In the genomic region with DNA sequence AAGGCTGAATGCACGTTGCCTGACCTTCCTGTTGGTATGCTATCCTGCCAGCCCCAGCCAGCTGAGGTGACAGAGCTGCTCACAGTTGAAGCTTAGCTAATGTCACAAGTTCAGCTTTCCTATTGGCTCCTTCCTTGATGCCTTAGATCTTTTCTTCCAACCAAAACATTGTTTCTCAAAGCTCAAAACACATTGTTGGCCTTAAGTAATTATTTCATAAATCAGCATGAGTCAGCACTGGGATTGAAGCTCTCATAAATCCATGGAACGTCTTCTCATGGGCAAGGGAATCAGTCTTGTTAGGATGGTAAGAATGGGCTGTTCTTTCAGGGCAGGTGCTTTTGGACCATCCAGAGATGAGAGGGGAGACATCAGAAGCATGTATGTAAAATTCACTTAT, we compare ENCODE assay signal across 36 cellular contexts.
DNase-seq lines count a peak whose midpoint lies in the region; ATAC-seq, FAIRE-seq and TF ChIP-seq lines count a peak whose summit lies in the region.
"Had no signal": no experiment of that assay in that cellular context is flagged by ENCODE, and none has a peak within 500 bp of the region (broad histone marks: within the 10 kb centered on the region; RNA-seq: fewer than 3 reads in every experiment).

No MANE protein-coding gene starts in this region.

- DNase-seq in GM12891 (ENCODE audit: insufficient read length, low spot score) (no peak), fibroblast of mammary gland (ENCODE audit: low read depth) (peak; percentile 27), NCI-H2227 treated with DMSO at 0.1 percent for 48 hours (lab: John Stamatoyannopoulos, UW) (no peak), type B pancreatic cell (ENCODE audit: extremely low spot score, unreplicated experiment) (no peak)
- no peak for DNase-seq in stimulated activated effector memory CD8-positive, alpha-beta T cell treated with anti-CD3 and anti-CD28 coated beads, Interleukin-12 subunit alpha, Interleukin-12 subunit beta, amount 100 ng/mL, for 72 hours (ENCODE audit: low spot score in 2 of 2)
- DNase-seq: activated CD4-positive, alpha-beta T cell treated with anti-CD3 and anti-CD28 coated beads for 4 hours; activated CD8-positive, alpha-beta T cell treated with anti-CD3 and anti-CD28 coated beads, Interleukin-2, amount 10 ng/mL, durations not matched to agents 7 days and 5 days; activated effector memory CD4-positive, alpha-beta T cell treated with Interleukin-2 at 50 U/mL for 16 hours; anterior cingulate cortex; CD4-positive, alpha-beta memory T cell; foreskin keratinocyte; heart left ventricle; left ventricle myocardium inferior; mesendoderm; MV-4-11; NCI-H1436; NCI-H2081 treated with DMSO at 0.1 percent for 48 hours; NCI-H226; NCI-H748 treated with DMSO at 0.1 percent for 48 hours; stimulated activated naive CD4-positive, alpha-beta T cell treated with Interleukin-2 at 50 U/mL for 16 hours; SW 1271; T1000; upper lobe of right lung had no signal

- H3K4me3 Mint-ChIP-seq in stimulated activated effector memory CD8-positive, alpha-beta T cell treated with anti-CD3 and anti-CD28 coated beads, Interleukin-12 subunit alpha, Interleukin-12 subunit beta, amount 100 ng/mL, for 72 hours = no peak overlapping the region
- H3K4me3 Mint-ChIP-seq in type B pancreatic cell = no peak overlapping the region
- H3K4me3 Mint-ChIP-seq: activated CD8-positive, alpha-beta T cell treated with anti-CD3 and anti-CD28 coated beads, Interleukin-2, amount 10 ng/mL, durations not matched to agents 7 days and 5 days; B cell; CD4-positive, alpha-beta memory T cell had no signal

- TF ChIP-seq POLR2A in GM12891 (IDR thresholded peaks at IDR 0.05; ENCODE audit: low read depth, low read length) = no peak

- no peak overlapping the region for H3K9ac ChIP-seq in OCI-LY3 (ENCODE audit: low read length)
- H3K9ac ChIP-seq: KMS-11 had no signal

- H2AFZ ChIP-seq in OCI-LY3 (ENCODE audit: low read depth, low read length) = no peak overlapping the region

- H3K36me3 ChIP-seq in OCI-LY3 (replicated peaks; ENCODE audit: low read depth, low read length) = peaks cover 3% of the 10 kb centered on the region

- TF ChIP-seq CTCF in OCI-LY3 (IDR thresholded peaks at IDR 0.05; ENCODE audit: low read depth, low read length) = no peak
- TF ChIP-seq CTCF in fibroblast of mammary gland (conservative IDR thresholded peaks at IDR 0.05; ENCODE audit: control insufficient read depth, insufficient read depth, low read depth, low read length) = no peak
- no peak for TF ChIP-seq CTCF in type B pancreatic cell (conservative IDR thresholded peaks at IDR 0.05)

- no peaks in the 10 kb centered on the region for H3K9me3 ChIP-seq in OCI-LY3 (ENCODE audit: insufficient read depth, low read length)
- H3K9me3 ChIP-seq: heart left ventricle, left ventricle myocardium inferior, neutrophil, psoas muscle, suprapubic skin, upper lobe of right lung had no signal

- peak overlapping the region; percentile 23; the same call in 1 of the 2 replicates for H3K27ac ChIP-seq in OCI-LY3 (ENCODE audit: low read length)
- H3K27ac ChIP-seq: foreskin keratinocyte, heart left ventricle, HL-60, left ventricle myocardium inferior, neutrophil, psoas muscle, suprapubic skin, upper lobe of right lung, VCaP had no signal

- H3K4me1 ChIP-seq in OCI-LY3 (ENCODE audit: low read length) = peaks cover 38% of the 10 kb centered on the region
- H3K4me1 ChIP-seq: foreskin keratinocyte had no signal

- no peaks in the 10 kb centered on the region for H3K27me3 Mint-ChIP-seq in type B pancreatic cell
- H3K27me3 Mint-ChIP-seq: B cell; CD4-positive, alpha-beta memory T cell had no signal

- peak; percentile 47 for FAIRE-seq in GM12891 (lab: Jason Lieb, UNC)
- FAIRE-seq: bronchial epithelial cell, keratinocyte, RCC 7860 had no signal

- no peaks in the 10 kb centered on the region for H3K9me3 Mint-ChIP-seq in stimulated activated effector memory CD8-positive, alpha-beta T cell treated with anti-CD3 and anti-CD28 coated beads, Interleukin-12 subunit alpha, Interleukin-12 subunit beta, amount 100 ng/mL, for 72 hours
- H3K9me3 Mint-ChIP-seq in type B pancreatic cell = no peaks in the 10 kb centered on the region
- H3K9me3 Mint-ChIP-seq: activated naive CD4-positive, alpha-beta T cell treated with anti-CD3 and anti-CD28 coated beads, Interleukin-2, amount 50 U/mL, for 72 hours had no signal

- H3K79me2 ChIP-seq in OCI-LY3 (ENCODE audit: low read length) = no peaks in the 10 kb centered on the region

- H3K4me1 Mint-ChIP-seq in stimulated activated effector memory CD8-positive, alpha-beta T cell treated with anti-CD3 and anti-CD28 coated beads, Interleukin-12 subunit alpha, Interleukin-12 subunit beta, amount 100 ng/mL, for 72 hours = peaks cover 18% of the 10 kb centered on the region
- no peaks in the 10 kb centered on the region for H3K4me1 Mint-ChIP-seq in type B pancreatic cell (ENCODE audit: unreplicated experiment)

- peak overlapping the region; percentile 20 for H3K27ac Mint-ChIP-seq in stimulated activated effector memory CD8-positive, alpha-beta T cell treated with anti-CD3 and anti-CD28 coated beads, Interleukin-12 subunit alpha, Interleukin-12 subunit beta, amount 100 ng/mL, for 72 hours
- no peak overlapping the region for H3K27ac Mint-ChIP-seq in type B pancreatic cell
- H3K27ac Mint-ChIP-seq: activated CD8-positive, alpha-beta T cell treated with anti-CD3 and anti-CD28 coated beads, Interleukin-2, amount 10 ng/mL, durations not matched to agents 7 days and 5 days; B cell; CD4-positive, alpha-beta memory T cell had no signal

- H3K4me3 ChIP-seq in OCI-LY3 (ENCODE audit: low read length) = peak overlapping the region; percentile 15; the same call in 1 of the 2 replicates
- no peak overlapping the region for H3K4me3 ChIP-seq in fibroblast of mammary gland (ENCODE audit: control insufficient read depth, low read depth, low read length)
- H3K4me3 ChIP-seq: heart left ventricle, left ventricle myocardium inferior, psoas muscle, suprapubic skin, upper lobe of right lung had no signal

- no peaks in the 10 kb centered on the region for H3K27me3 ChIP-seq in OCI-LY3 (ENCODE audit: low read depth, low read length)
- H3K27me3 ChIP-seq: foreskin keratinocyte, heart left ventricle, neutrophil, suprapubic skin, upper lobe of right lung had no signal

- H3K4me2 ChIP-seq in OCI-LY3 (ENCODE audit: low read length) = peak overlapping the region; percentile 67
- H3K4me2 ChIP-seq: KMS-11 had no signal

- no peak for ATAC-seq in stimulated activated effector memory CD8-positive, alpha-beta T cell treated with anti-CD3 and anti-CD28 coated beads, Interleukin-12 subunit alpha, Interleukin-12 subunit beta, amount 100 ng/mL, for 72 hours
- ATAC-seq in GM19324 (IDR thresholded peaks at IDR 0.05; ENCODE audit: low FRiP score, unreplicated experiment) = no peak
- ATAC-seq: activated CD8-positive, alpha-beta T cell treated with anti-CD3 and anti-CD28 coated beads, Interleukin-2, amount 10 ng/mL, durations not matched to agents 7 days and 5 days; activated naive CD4-positive, alpha-beta T cell treated with anti-CD3 and anti-CD28 coated beads, Interleukin-2, amount 50 U/mL, for 72 hours; foreskin keratinocyte; heart left ventricle; upper lobe of right lung had no signal

- H3K36me3 Mint-ChIP-seq in stimulated activated effector memory CD8-positive, alpha-beta T cell treated with anti-CD3 and anti-CD28 coated beads, Interleukin-12 subunit alpha, Interleukin-12 subunit beta, amount 100 ng/mL, for 72 hours = peaks cover 31% of the 10 kb centered on the region
- H3K36me3 Mint-ChIP-seq in type B pancreatic cell = peaks cover 22% of the 10 kb centered on the region

- no peaks in the 10 kb centered on the region for H4K20me1 ChIP-seq in OCI-LY3 (ENCODE audit: insufficient read depth, low read length)

TF ChIP-seq in GM12891, 5 proteins besides CTCF, POLR2A, EP300 and RAD21:
- TF ChIP-seq TAF1 (IDR thresholded peaks at IDR 0.05; ENCODE audit: low read depth, low read length) (no peak), PAX5 (IDR thresholded peaks at IDR 0.05; ENCODE audit: insufficient read depth, low read length, severe bottlenecking) (no peak), POLR2AphosphoS5 (IDR thresholded peaks at IDR 0.05; ENCODE audit: low read depth, low read length) (no peak), POU2F2 (IDR thresholded peaks at IDR 0.05; ENCODE audit: low read depth, low read length) (no peak), SPI1 (IDR thresholded peaks at IDR 0.05; ENCODE audit: low read depth, low read length) (no peak)
